9 cellular contexts compared by ENCODE assay signal in the genomic region with DNA sequence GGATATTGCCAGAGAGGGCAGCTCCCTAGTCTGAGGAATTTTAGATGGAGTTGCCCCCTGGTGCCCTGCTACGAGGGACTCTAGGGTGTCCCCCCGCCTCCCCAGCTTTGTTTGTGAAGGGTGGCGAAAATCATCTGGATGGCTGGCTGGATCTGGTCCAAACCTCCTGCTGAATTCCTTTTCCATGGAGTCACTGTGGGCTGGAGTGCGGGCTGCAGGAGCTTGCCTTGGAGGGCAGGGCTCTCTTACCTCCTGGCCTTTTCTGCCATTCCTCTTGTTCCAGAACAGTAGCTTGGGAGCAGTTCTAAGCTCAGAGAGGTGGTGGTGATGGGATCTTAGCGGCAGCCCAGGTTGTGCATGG. TPM values are rescaled to one million over a fixed set of nuclear protein-coding genes. Genes with fewer than 3 reads are reported as not detected.
DNase-seq lines count a peak whose midpoint lies in the region; TF ChIP-seq lines count a peak whose summit lies in the region.
"Had no signal": no experiment of that assay in that cellular context is flagged by ENCODE, and none has a peak within 500 bp of the region (broad histone marks: within the 10 kb centered on the region; RNA-seq: fewer than 3 reads in every experiment).

No MANE protein-coding gene starts in this region.

- no peaks in the 10 kb centered on the region for H3K27me3 ChIP-seq in HUES48 (ENCODE audit: control insufficient read depth, insufficient read depth, low read length)
- H3K27me3 ChIP-seq in testis = no peaks in the 10 kb centered on the region

- no peak overlapping the region for H3K9ac ChIP-seq in HUES48 (ENCODE audit: low read depth, low read length)

- WGBS in testis, 2 donors = 41 to 43% methylated on average over 2 to 5 of the region's 5 CpGs

- H3K9me3 ChIP-seq in HUES48 (ENCODE audit: control insufficient read depth, insufficient read depth, low read length) = no peaks in the 10 kb centered on the region
- H3K9me3 ChIP-seq in testis = no peaks in the 10 kb centered on the region

- CTCF ChIA-PET in MCF 10A (lab: Yijun Ruan, JAX) = interaction anchor here (1.0 to 8.7 kb wide), 10 partner anchors 11 to 152 kb away, joined by 3 to 85 read pairs (median 4); a partner anchor contains a TSS

- H3K4me3 Mint-ChIP-seq in MCF 10A (ENCODE audit: unreplicated experiment) (peak overlapping the region; percentile 68), nephron progenitor cell (no peak overlapping the region)
- H3K4me3 Mint-ChIP-seq: activated naive CD8-positive, alpha-beta T cell treated with anti-CD3 and anti-CD28 coated beads, Interleukin-2, amount 10 ng/mL, durations not matched to agents 7 days and 5 days had no signal

- DNase-seq in MCF 10A (ENCODE audit: unreplicated experiment) (peak; percentile 97), kidney tubule cell (ENCODE audit: low spot score) (peak; percentile 97), testis (peak; percentile 73), KBM-7 (no peak), nephron progenitor cell (no peak), SKM-1 (lab: John Stamatoyannopoulos, UW; ENCODE audit: unreplicated experiment) (no peak), amygdala (lab: John Stamatoyannopoulos, UW) (no peak)
- DNase-seq: activated naive CD8-positive, alpha-beta T cell treated with anti-CD3 and anti-CD28 coated beads, Interleukin-2, amount 10 ng/mL, durations not matched to agents 7 days and 5 days had no signal

- POLR2A ChIA-PET in MCF 10A (lab: Yijun Ruan, JAX) = interaction anchor here (0.8 to 4.8 kb wide), 17 partner anchors 9 to 343 kb away, joined by 3 to 32 read pairs (median 4); a partner anchor contains a TSS

- H3K36me3 Mint-ChIP-seq in MCF 10A (ENCODE audit: insufficient read depth, unreplicated experiment) (peaks cover 5% of the 10 kb centered on the region), nephron progenitor cell (ENCODE audit: low read depth) (no peaks in the 10 kb centered on the region)
- H3K36me3 Mint-ChIP-seq: activated naive CD8-positive, alpha-beta T cell treated with anti-CD3 and anti-CD28 coated beads, Interleukin-2, amount 10 ng/mL, durations not matched to agents 7 days and 5 days had no signal

- H3K9me3 Mint-ChIP-seq in MCF 10A (ENCODE audit: unreplicated experiment) (no peaks in the 10 kb centered on the region), nephron progenitor cell (no peaks in the 10 kb centered on the region)
- H3K9me3 Mint-ChIP-seq: activated naive CD8-positive, alpha-beta T cell treated with anti-CD3 and anti-CD28 coated beads, Interleukin-2, amount 10 ng/mL, durations not matched to agents 7 days and 5 days had no signal

- H3K27me3 Mint-ChIP-seq in MCF 10A (ENCODE audit: insufficient read depth, unreplicated experiment) (no peaks in the 10 kb centered on the region), nephron progenitor cell (ENCODE audit: low read depth, poor library complexity) (peaks cover 10% of the 10 kb centered on the region)

- TF ChIP-seq POLR2A in testis (IDR thresholded peaks at IDR 0.05) = no peak

- H3K36me3 ChIP-seq in HUES48 (ENCODE audit: control insufficient read depth, insufficient read depth, low read length) (no peaks in the 10 kb centered on the region), testis (ENCODE audit: low read depth, missing control alignments) (no peaks in the 10 kb centered on the region)

- TF ChIP-seq CTCF in MCF 10A (IDR thresholded peaks at IDR 0.05; ENCODE audit: unreplicated experiment) (no peak), testis (IDR thresholded peaks at IDR 0.05) (no peak), nephron progenitor cell (IDR thresholded peaks at IDR 0.05) (no peak)

- H3K27ac ChIP-seq in HUES48 (ENCODE audit: low read depth, low read length) = peak overlapping the region; percentile 36
- H3K27ac ChIP-seq in testis = peak overlapping the region; percentile 79 to 88

- H3K4me1 ChIP-seq in HUES48 (ENCODE audit: control insufficient read depth, insufficient read depth, low read length) = peaks cover 30% of the 10 kb centered on the region
- peaks cover 86% of the 10 kb centered on the region for H3K4me1 ChIP-seq in testis

- H3K27ac Mint-ChIP-seq in MCF 10A (ENCODE audit: low read depth, unreplicated experiment) = peak overlapping the region; percentile 57
- no peak overlapping the region for H3K27ac Mint-ChIP-seq in nephron progenitor cell
- H3K27ac Mint-ChIP-seq: activated naive CD8-positive, alpha-beta T cell treated with anti-CD3 and anti-CD28 coated beads, Interleukin-2, amount 10 ng/mL, durations not matched to agents 7 days and 5 days had no signal

- in situ Hi-C loops in KBM-7 (cut with MboI; ENCODE audit: low pct_unique_long_range_greater_than_20kb, low sequenced_read_pairs) = no loop called here

- peaks cover 83% of the 10 kb centered on the region for H3K4me1 Mint-ChIP-seq in MCF 10A (ENCODE audit: insufficient read depth, unreplicated experiment)
- peaks cover 80% of the 10 kb centered on the region for H3K4me1 Mint-ChIP-seq in nephron progenitor cell
- H3K4me1 Mint-ChIP-seq: activated naive CD8-positive, alpha-beta T cell treated with anti-CD3 and anti-CD28 coated beads, Interleukin-2, amount 10 ng/mL, durations not matched to agents 7 days and 5 days had no signal

- intact Hi-C loops in MCF 10A (cut with micrococcal nuclease) (no loop called here), testis (cut with DNase I; ENCODE audit: low total_unique reads) (no loop called here)

- BruUV-seq in MCF 10A (replicated peaks; lab: Mats Ljungman, UMichigan) = no TSS peak

- no peak overlapping the region for H3K4me3 ChIP-seq in HUES48 (ENCODE audit: low read depth, low read length)
- peak overlapping the region in 1 of 2 donors; percentile 14 for H3K4me3 ChIP-seq in testis

RNA-seq across cellular contexts. Expression of a gene that starts 2.1 kb away (rescaled TPM):
- 6.3 and 7.1 TPM in 2 replicates for total RNA-seq in MCF 10A (2022)
- 10 to 100 TPM; 49.1 to 53.2 TPM for total RNA-seq in testis
- polyA plus RNA-seq in testis (ENCODE audit: insufficient read depth, low read depth, low replicate concordance) = 52.2 TPM

RNA-seq across cellular contexts. Expression of a gene that starts 18.5 kb away (rescaled TPM):
- total RNA-seq in MCF 10A (2022) = not detected in 2 replicates
- 10 to 100 TPM; 12.0 to 12.7 TPM for total RNA-seq in testis
- polyA plus RNA-seq in testis (ENCODE audit: insufficient read depth, low read depth, low replicate concordance) = 10.4 TPM

RNA-seq across cellular contexts. Expression of a gene that starts 58.3 kb away (rescaled TPM):
- 66.0 and 66.9 TPM in 2 replicates for total RNA-seq in MCF 10A (2022)
- total RNA-seq in testis = 10 to 100 TPM; 37.7 to 40.1 TPM
- polyA plus RNA-seq in testis (ENCODE audit: insufficient read depth, low read depth, low replicate concordance) = 38.5 TPM

Comparison
In these comparisons a context has a peak if more than half of its experiments do, and no peak if none do; other contexts are left out.
1. DNase-seq: peak in MCF 10A (single experiment), kidney tubule cell (single experiment) and testis (single experiment); none in KBM-7 (single experiment), nephron progenitor cell (single experiment), SKM-1 (single experiment) and amygdala (0 of 56).
2. RNA of a gene that starts 18.5 kb away (total RNA-seq): 12.0 to 12.7 TPM in testis; not detected in MCF 10A; every median in the first group is over 10 times any median in the second.